Comparison of ENCODE assay signal across 1 cellular context in genomic region chr5:61435368-61435767, GRCh38.
TF ChIP-seq lines count a peak whose summit lies in the region.

No MANE protein-coding gene starts in this region.

TF ChIP-seq in SK-N-SH, 30 proteins besides CTCF, POLR2A, EP300 and RAD21 (continued from another document):
- TF ChIP-seq, protein P1, sequence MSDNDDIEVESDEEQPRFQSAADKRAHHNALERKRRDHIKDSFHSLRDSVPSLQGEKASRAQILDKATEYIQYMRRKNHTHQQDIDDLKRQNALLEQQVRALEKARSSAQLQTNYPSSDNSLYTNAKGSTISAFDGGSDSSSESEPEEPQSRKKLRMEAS (IDR thresholded peaks at IDR 0.05; ENCODE audit: low read depth), result no peak
- 0 out of 2 replicates have a peak, but pooled peaks have one; percentile 21 for TF ChIP-seq POLR2AphosphoS5 (IDR thresholded peaks at IDR 0.05; ENCODE audit: low read depth, low read length)
